Comparison of ENCODE assay signal across 1 cellular context in genomic region chr6:26324295-26324727, GRCh38.
TF ChIP-seq lines count a peak whose summit lies in the region.

No MANE protein-coding gene starts in this region.

TF ChIP-seq in HepG2, 621 proteins besides CTCF, POLR2A, EP300 and RAD21 (continued from another document and continues in another):
- TF ChIP-seq ZMYM4 (CRISPR knock-in tag; IDR thresholded peaks at IDR 0.05) = 0 out of 2 replicates have a peak, but pooled peaks have one; percentile 38
- no peak for TF ChIP-seq SOX13 (IDR thresholded peaks at IDR 0.05)
- TF ChIP-seq SOX13 (CRISPR knock-in tag; conservative IDR thresholded peaks at IDR 0.05 in 1 of 2, IDR thresholded peaks at IDR 0.05 in 1 of 2) = peak in 1 of 2 experiments; percentile 18; a peak in 1 of 4 replicates
- no peak for TF ChIP-seq ZNF543 (CRISPR knock-in tag; IDR thresholded peaks at IDR 0.05)
- no peak for TF ChIP-seq PBX2 (CRISPR knock-in tag; IDR thresholded peaks at IDR 0.05)
- no peak for TF ChIP-seq ESRRA (CRISPR knock-in tag; IDR thresholded peaks at IDR 0.05; ENCODE audit: low read depth)
- TF ChIP-seq ZNF160 (CRISPR knock-in tag; IDR thresholded peaks at IDR 0.05) = no peak
- no peak for TF ChIP-seq TP53 (CRISPR knock-in tag; conservative IDR thresholded peaks at IDR 0.05)
- no peak for TF ChIP-seq SETDB1 (CRISPR knock-in tag; IDR thresholded peaks at IDR 0.05; ENCODE audit: borderline replicate concordance)
- TF ChIP-seq HDAC1 (CRISPR knock-in tag; IDR thresholded peaks at IDR 0.05) = peak; percentile 17; the same call in 1 of the 2 replicates
- TF ChIP-seq, protein P1, sequence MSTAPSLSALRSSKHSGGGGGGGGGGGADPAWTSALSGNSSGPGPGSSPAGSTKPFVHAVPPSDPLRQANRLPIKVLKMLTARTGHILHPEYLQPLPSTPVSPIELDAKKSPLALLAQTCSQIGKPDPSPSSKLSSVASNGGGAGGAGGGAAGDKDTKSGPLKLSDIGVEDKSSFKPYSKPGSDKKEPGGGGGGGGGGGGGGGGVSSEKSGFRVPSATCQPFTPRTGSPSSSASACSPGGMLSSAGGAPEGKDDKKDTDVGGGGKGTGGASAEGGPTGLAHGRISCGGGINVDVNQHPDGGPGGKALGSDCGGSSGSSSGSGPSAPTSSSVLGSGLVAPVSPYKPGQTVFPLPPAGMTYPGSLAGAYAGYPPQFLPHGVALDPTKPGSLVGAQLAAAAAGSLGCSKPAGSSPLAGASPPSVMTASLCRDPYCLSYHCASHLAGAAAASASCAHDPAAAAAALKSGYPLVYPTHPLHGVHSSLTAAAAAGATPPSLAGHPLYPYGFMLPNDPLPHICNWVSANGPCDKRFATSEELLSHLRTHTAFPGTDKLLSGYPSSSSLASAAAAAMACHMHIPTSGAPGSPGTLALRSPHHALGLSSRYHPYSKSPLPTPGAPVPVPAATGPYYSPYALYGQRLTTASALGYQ (CRISPR knock-in tag; IDR thresholded peaks at IDR 0.05) = no peak
- 0 out of 4 replicates have a peak, but pooled peaks of 1 of the 2 experiments have one; percentile 25 for TF ChIP-seq REST (IDR thresholded peaks at IDR 0.05; ENCODE audit: borderline replicate concordance in 1 of 2, low read depth in 1 of 2, low read length in 2 of 2)
- TF ChIP-seq ZNF547 (CRISPR knock-in tag; IDR thresholded peaks at IDR 0.05) = no peak
- peak; percentile 31; the same call in 1 of the 2 replicates for TF ChIP-seq GATAD2A (CRISPR knock-in tag; IDR thresholded peaks at IDR 0.05)
- peak; percentile 35; the same call in 1 of the 2 replicates for TF ChIP-seq ZFY (CRISPR knock-in tag; IDR thresholded peaks at IDR 0.05)
- TF ChIP-seq MAZ (IDR thresholded peaks at IDR 0.05; ENCODE audit: borderline replicate concordance, low read depth, low read length) = no peak
- no peak for TF ChIP-seq MAZ (CRISPR knock-in tag; IDR thresholded peaks at IDR 0.05; ENCODE audit: low read depth)
- no peak for TF ChIP-seq ZZZ3 (CRISPR knock-in tag; IDR thresholded peaks at IDR 0.05; ENCODE audit: borderline replicate concordance)
- no peak for TF ChIP-seq PRPF4 (IDR thresholded peaks at IDR 0.05; ENCODE audit: low read depth, low read length, poor library complexity, severe bottlenecking)
- TF ChIP-seq ELF3 (CRISPR knock-in tag; IDR thresholded peaks at IDR 0.05) = no peak
- 0 out of 2 replicates have a peak, but pooled peaks have one; percentile 7 for TF ChIP-seq CEBPG (CRISPR knock-in tag; IDR thresholded peaks at IDR 0.05)
- no peak for TF ChIP-seq FLYWCH1 (CRISPR knock-in tag; IDR thresholded peaks at IDR 0.05)
- TF ChIP-seq NKX3-1 (CRISPR knock-in tag; IDR thresholded peaks at IDR 0.05) = no peak
- TF ChIP-seq HNF4A (CRISPR knock-in tag; IDR thresholded peaks at IDR 0.05) = peak; percentile 85
- no peak for TF ChIP-seq DNMT3B (CRISPR knock-in tag; conservative IDR thresholded peaks at IDR 0.05)
- peak; percentile 60 for TF ChIP-seq ARID5B (CRISPR knock-in tag; IDR thresholded peaks at IDR 0.05)
- peak; percentile 45 for TF ChIP-seq SALL1 (CRISPR knock-in tag; IDR thresholded peaks at IDR 0.05)
- TF ChIP-seq ZSCAN29 (CRISPR knock-in tag; conservative IDR thresholded peaks at IDR 0.05) = no peak
- TF ChIP-seq, protein P2, sequence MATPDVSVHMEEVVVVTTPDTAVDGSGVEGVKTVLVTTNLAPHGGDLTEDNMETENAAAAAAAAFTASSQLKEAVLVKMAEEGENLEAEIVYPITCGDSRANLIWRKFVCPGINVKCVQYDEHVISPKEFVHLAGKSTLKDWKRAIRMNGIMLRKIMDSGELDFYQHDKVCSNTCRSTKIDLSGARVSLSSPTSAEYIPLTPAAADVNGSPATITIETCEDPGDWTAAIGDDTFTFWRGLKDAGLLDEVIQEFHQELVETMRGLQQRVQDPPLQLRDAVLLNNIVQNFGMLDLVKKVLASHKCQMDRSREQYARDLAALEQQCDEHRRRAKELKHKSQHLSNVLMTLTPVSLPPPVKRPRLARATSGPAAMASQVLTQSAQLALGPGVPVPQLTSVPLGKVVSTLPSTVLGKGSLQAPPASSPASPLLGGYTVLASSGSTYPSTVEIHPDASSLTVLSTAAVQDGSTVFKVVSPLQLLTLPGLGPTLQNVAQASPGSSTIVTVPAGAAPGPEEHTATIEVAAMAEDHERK (CRISPR knock-in tag; IDR thresholded peaks at IDR 0.05; ENCODE audit: low read depth) = no peak
- TF ChIP-seq ISL2 (CRISPR knock-in tag; IDR thresholded peaks at IDR 0.05) = peak; percentile 32; the same call in 1 of the 2 replicates
- TF ChIP-seq, protein P3, sequence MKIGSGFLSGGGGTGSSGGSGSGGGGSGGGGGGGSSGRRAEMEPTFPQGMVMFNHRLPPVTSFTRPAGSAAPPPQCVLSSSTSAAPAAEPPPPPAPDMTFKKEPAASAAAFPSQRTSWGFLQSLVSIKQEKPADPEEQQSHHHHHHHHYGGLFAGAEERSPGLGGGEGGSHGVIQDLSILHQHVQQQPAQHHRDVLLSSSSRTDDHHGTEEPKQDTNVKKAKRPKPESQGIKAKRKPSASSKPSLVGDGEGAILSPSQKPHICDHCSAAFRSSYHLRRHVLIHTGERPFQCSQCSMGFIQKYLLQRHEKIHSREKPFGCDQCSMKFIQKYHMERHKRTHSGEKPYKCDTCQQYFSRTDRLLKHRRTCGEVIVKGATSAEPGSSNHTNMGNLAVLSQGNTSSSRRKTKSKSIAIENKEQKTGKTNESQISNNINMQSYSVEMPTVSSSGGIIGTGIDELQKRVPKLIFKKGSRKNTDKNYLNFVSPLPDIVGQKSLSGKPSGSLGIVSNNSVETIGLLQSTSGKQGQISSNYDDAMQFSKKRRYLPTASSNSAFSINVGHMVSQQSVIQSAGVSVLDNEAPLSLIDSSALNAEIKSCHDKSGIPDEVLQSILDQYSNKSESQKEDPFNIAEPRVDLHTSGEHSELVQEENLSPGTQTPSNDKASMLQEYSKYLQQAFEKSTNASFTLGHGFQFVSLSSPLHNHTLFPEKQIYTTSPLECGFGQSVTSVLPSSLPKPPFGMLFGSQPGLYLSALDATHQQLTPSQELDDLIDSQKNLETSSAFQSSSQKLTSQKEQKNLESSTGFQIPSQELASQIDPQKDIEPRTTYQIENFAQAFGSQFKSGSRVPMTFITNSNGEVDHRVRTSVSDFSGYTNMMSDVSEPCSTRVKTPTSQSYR (CRISPR knock-in tag; IDR thresholded peaks at IDR 0.05; ENCODE audit: borderline replicate concordance) = no peak
- TF ChIP-seq, protein P4, sequence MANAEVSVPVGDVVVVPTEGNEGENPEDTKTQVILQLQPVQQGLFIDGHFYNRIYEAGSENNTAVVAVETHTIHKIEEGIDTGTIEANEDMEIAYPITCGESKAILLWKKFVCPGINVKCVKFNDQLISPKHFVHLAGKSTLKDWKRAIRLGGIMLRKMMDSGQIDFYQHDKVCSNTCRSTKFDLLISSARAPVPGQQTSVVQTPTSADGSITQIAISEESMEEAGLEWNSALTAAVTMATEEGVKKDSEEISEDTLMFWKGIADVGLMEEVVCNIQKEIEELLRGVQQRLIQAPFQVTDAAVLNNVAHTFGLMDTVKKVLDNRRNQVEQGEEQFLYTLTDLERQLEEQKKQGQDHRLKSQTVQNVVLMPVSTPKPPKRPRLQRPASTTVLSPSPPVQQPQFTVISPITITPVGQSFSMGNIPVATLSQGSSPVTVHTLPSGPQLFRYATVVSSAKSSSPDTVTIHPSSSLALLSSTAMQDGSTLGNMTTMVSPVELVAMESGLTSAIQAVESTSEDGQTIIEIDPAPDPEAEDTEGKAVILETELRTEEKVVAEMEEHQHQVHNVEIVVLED (CRISPR knock-in tag; IDR thresholded peaks at IDR 0.05; ENCODE audit: borderline replicate concordance) = peak; percentile 40; the same call in 1 of the 2 replicates
- TF ChIP-seq ZKSCAN1 (IDR thresholded peaks at IDR 0.05; ENCODE audit: low read length) = no peak
- peak; percentile 93 for TF ChIP-seq TEAD3 (CRISPR knock-in tag; optimal IDR thresholded peaks at IDR 0.05; ENCODE audit: borderline replicate concordance)
- peak; percentile 61; the same call in 1 of the 2 replicates for TF ChIP-seq ZNF614 (CRISPR knock-in tag; IDR thresholded peaks at IDR 0.05; ENCODE audit: borderline replicate concordance)
- peak; percentile 11; the same call in 1 of the 2 replicates for TF ChIP-seq STAG1 (CRISPR knock-in tag; IDR thresholded peaks at IDR 0.05)
- no peak for TF ChIP-seq ZNF598 (CRISPR knock-in tag; IDR thresholded peaks at IDR 0.05; ENCODE audit: borderline replicate concordance)
- no peak for TF ChIP-seq RNF2 (conservative IDR thresholded peaks at IDR 0.05; ENCODE audit: low read depth)
- 0 out of 2 replicates have a peak, but pooled peaks have one; percentile 3 for TF ChIP-seq ZMYM3 (CRISPR knock-in tag; IDR thresholded peaks at IDR 0.05)
- TF ChIP-seq YEATS2 (CRISPR knock-in tag; IDR thresholded peaks at IDR 0.05; ENCODE audit: borderline replicate concordance) = no peak
- peak; percentile 38; the same call in 1 of the 2 replicates for TF ChIP-seq RXRA (CRISPR knock-in tag; IDR thresholded peaks at IDR 0.05)
- TF ChIP-seq PHF21A (CRISPR knock-in tag; IDR thresholded peaks at IDR 0.05) = peak; percentile 55; the same call in 1 of the 2 replicates
- no peak for TF ChIP-seq ZNF468 (CRISPR knock-in tag; IDR thresholded peaks at IDR 0.05)
- TF ChIP-seq SP4 (CRISPR knock-in tag; IDR thresholded peaks at IDR 0.05) = no peak
- TF ChIP-seq, protein P5, sequence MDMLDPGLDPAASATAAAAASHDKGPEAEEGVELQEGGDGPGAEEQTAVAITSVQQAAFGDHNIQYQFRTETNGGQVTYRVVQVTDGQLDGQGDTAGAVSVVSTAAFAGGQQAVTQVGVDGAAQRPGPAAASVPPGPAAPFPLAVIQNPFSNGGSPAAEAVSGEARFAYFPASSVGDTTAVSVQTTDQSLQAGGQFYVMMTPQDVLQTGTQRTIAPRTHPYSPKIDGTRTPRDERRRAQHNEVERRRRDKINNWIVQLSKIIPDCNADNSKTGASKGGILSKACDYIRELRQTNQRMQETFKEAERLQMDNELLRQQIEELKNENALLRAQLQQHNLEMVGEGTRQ (IDR thresholded peaks at IDR 0.05; ENCODE audit: low read depth, low read length) = no peak
- TF ChIP-seq, protein P5 (CRISPR knock-in tag; IDR thresholded peaks at IDR 0.05; ENCODE audit: borderline replicate concordance) = no peak
